8 cellular contexts compared by ENCODE assay signal in the genomic region with DNA sequence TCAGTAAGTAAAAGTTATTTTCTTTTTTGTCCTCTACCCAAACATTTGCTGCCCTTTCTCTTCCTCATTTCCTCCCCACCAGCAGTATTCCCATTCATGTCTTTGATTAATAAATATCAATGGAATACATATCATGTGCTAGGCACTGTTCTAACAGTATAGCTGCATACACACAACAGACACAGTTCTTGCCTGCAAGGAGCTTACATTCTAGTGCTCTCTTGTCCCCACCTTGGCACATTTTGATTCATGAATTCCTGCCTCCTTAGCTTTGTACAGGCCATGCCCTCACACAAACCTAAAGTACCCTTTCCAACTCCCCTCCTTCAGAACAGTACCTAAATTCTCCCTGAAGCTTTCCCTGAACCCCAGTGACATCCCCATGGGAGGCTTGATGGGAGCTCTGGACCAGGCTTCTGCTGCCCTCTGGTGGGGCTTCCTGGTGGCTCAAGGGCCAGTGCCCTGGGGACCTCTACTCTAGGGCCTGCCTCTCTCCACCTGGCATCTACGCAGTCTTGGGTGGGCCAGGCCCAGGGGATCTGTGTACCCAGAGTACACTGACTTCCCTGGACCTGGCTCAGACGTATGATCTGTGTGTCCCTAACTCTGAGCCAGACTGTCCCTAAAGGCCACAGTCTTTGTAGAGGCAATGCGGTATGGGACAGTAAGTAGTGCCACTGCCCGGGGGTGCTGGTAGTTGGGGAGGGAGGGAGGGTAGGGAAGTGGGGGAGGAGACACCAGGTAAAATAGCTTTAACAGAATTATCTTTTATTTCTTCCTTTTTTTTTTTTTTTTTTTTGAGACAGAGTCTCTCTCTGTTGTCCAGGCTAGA. TPM values are rescaled to one million over a fixed set of nuclear protein-coding genes. Genes with fewer than 3 reads are reported as not detected.
A peak's percentile ranks its signal among the peaks of the same experiment; 100 is the strongest.
DNase-seq lines count a peak whose midpoint lies in the region; TF ChIP-seq lines count a peak whose summit lies in the region.

No MANE protein-coding gene starts in this region.

- no peaks in the 10 kb centered on the region for H3K9me3 ChIP-seq in HAP-1
- H3K9me3 ChIP-seq in esophagus squamous epithelium = no peaks in the 10 kb centered on the region
- H3K9me3 ChIP-seq in vagina = no peaks in the 10 kb centered on the region

- DNase-seq in NK-92 treated with Interleukin-12 subunit alpha and Interleukin-12 subunit beta, amount 100 ng/mL, for 24 hours (lab: John Stamatoyannopoulos, UW) = peak; percentile 34
- DNase-seq in NK-92 (lab: John Stamatoyannopoulos, UW; ENCODE audit: unreplicated experiment) (no peak), HAP-1 (ENCODE audit: low spot score in 2 of 2) (peak; percentile 64 to 84), NCI-H2029 treated with DMSO at 0.1 percent for 48 hours (lab: John Stamatoyannopoulos, UW) (peak; percentile 12), esophagus squamous epithelium (lab: John Stamatoyannopoulos, UW) (no peak), vagina (ENCODE audit: extremely low spot score in 2 of 2) (no peak)
- DNase-seq in activated CD4-positive, alpha-beta T cell treated with anti-CD3 and anti-CD28 coated beads, Interleukin-2, amount 50 U/mL, for 4 hours = peak; percentile 19 to 25

- peaks cover 5% of the 10 kb centered on the region for H3K36me3 Mint-ChIP-seq in nephron (ENCODE audit: low read depth)

- H3K4me1 Mint-ChIP-seq in nephron = no peaks in the 10 kb centered on the region

- H3K4me1 ChIP-seq in HAP-1 (no peaks in the 10 kb centered on the region), esophagus squamous epithelium (no peaks in the 10 kb centered on the region), vagina (no peaks in the 10 kb centered on the region)

- H3K36me3 ChIP-seq in HAP-1 (replicated peaks) = no peaks in the 10 kb centered on the region
- no peaks in the 10 kb centered on the region for H3K36me3 ChIP-seq in esophagus squamous epithelium
- H3K36me3 ChIP-seq in vagina = no peaks in the 10 kb centered on the region

- H3K4me3 Mint-ChIP-seq in nephron = no peak overlapping the region

- no peak overlapping the region for H3K27ac Mint-ChIP-seq in nephron

- TF ChIP-seq POLR2A in esophagus squamous epithelium (IDR thresholded peaks at IDR 0.05) (no peak), vagina (IDR thresholded peaks at IDR 0.05) (no peak)

- H3K27ac ChIP-seq in esophagus squamous epithelium (no peak overlapping the region), vagina (no peak overlapping the region)

- in situ Hi-C loops in HAP-1 (cut with MboI; ENCODE audit: low sequenced_read_pairs) = loop anchor here (10.0 kb wide), 2 partner anchors 239 to 279 kb away; no protein-coding TSS in a partner anchor

- TF ChIP-seq CTCF in esophagus squamous epithelium (IDR thresholded peaks at IDR 0.05) = peak; percentile 55 to 86 (median 68)
- TF ChIP-seq CTCF in nephron (IDR thresholded peaks at IDR 0.05; ENCODE audit: unreplicated experiment in 3 of 3) = peak; percentile 52 to 68 (median 62)
- peak; percentile 37 to 53 (median 41) for TF ChIP-seq CTCF in vagina (IDR thresholded peaks at IDR 0.05)

- H3K9me3 Mint-ChIP-seq in nephron = peaks cover 6% of the 10 kb centered on the region

- H3K4me3 ChIP-seq in HAP-1 = no peak overlapping the region
- H3K4me3 ChIP-seq in esophagus squamous epithelium = no peak overlapping the region
- no peak overlapping the region for H3K4me3 ChIP-seq in vagina

- intact Hi-C loops in esophagus squamous epithelium (cut with DNase I) (no loop called here), vagina (cut with DNase I) (loop anchor here (2.0 kb wide), 1 partner anchor 119 kb away; no protein-coding TSS in a partner anchor)

- no peaks in the 10 kb centered on the region for H3K27me3 Mint-ChIP-seq in nephron (ENCODE audit: low read depth)

- 66 to 71% methylated on average over 2 to 3 of the region's 4 CpGs for WGBS in esophagus squamous epithelium, 2 donors

- H3K27me3 ChIP-seq in HAP-1 (ENCODE audit: low read depth) (no peaks in the 10 kb centered on the region), esophagus squamous epithelium (no peaks in the 10 kb centered on the region), vagina (no peaks in the 10 kb centered on the region)

RNA-seq across cellular contexts. Expression of gene RPS13, which starts 14.1 kb away (rescaled TPM):
- 1,000 to 10,000 TPM in 3 of 4 donors, 100 to 1,000 TPM in 1; 730 to 2,494 (median 1,242) TPM for total RNA-seq in esophagus squamous epithelium
- total RNA-seq in vagina = 1,999 TPM

RNA-seq across cellular contexts. Expression of gene PLEKHA7, which starts 49.2 kb away (rescaled TPM):
- 100 to 1,000 TPM in 1 of 4 donors, 10 to 100 TPM in 3; 49.8 to 129 (median 59.3) TPM for total RNA-seq in esophagus squamous epithelium
- total RNA-seq in vagina = 45.9 TPM

Comparison
In these comparisons a context has a peak if more than half of its experiments do, and no peak if none do; other contexts are left out.
1. DNase-seq: peak in NK-92 treated with Interleukin-12 subunit alpha and Interleukin-12 subunit beta, amount 100 ng/mL, for 24 hours (single experiment), HAP-1 (2 of 2), NCI-H2029 treated with DMSO at 0.1 percent for 48 hours (single experiment) and activated CD4-positive, alpha-beta T cell treated with anti-CD3 and anti-CD28 coated beads, Interleukin-2, amount 50 U/mL, for 4 hours (2 of 2); none in NK-92 (single experiment), esophagus squamous epithelium (single experiment) and vagina (0 of 2).
2. Peak in every context shown above with its lines, with median percentiles within 50 percentile points of each other: CTCF ChIP-seq.